8 cellular contexts compared by ENCODE assay signal in the genomic region with DNA sequence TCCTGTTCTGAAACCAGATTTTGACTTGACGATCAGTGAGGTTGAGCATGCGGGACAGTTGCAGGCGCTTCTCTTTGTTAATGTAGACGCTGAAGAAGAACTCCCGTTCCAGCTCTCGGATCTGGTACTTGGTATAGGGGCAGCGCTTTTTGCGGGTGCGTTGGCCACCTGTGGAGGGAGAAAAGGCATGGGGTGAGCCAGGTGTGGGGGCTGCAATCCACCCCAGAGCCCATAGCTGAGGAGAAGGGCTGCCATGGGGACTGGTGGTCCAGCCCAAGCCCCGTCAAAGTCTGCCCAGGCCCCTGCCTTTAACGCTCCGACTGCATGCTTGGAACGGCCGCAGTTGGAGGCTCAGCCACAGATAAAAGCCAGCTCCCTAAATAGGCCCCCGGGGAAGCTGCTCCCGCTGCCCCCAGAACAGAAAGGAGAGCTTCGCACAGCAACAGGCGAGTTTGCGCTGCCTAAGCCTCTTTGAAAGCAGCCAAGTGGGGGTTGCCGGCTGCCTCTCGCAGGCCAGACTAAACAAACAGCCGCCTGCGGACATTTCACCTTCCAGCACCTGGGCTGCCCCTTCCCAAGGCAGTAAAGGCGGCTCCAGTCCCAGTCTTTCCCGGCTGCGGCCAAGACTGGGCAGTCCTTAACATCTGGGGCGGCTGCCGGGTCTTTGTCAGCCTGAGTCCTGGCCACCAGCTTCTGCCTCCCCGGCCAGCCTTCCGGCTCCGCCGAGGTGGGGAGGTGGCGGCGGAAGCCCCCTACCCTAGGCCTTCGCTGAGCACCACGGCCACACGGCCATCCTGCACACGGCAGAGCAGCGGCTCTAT. TPM values are rescaled to one million over a fixed set of nuclear protein-coding genes. Genes with fewer than 3 reads are reported as not detected.
DNase-seq lines count a peak whose midpoint lies in the region; ATAC-seq and TF ChIP-seq lines count a peak whose summit lies in the region.

No MANE protein-coding gene starts in this region.

- no peak for TF ChIP-seq CTCF in WTC11 (IDR thresholded peaks at IDR 0.05)
- TF ChIP-seq CTCF in uterus (IDR thresholded peaks at IDR 0.05), result no peak

- peak; percentile 6 for DNase-seq in stimulated activated CD4-positive, alpha-beta T cell treated with anti-CD3 and anti-CD28 coated beads, Interleukin-15, amount 100 ng/mL, for 24 hours
- DNase-seq in stimulated activated CD4-positive, alpha-beta T cell treated with anti-CD3 and anti-CD28 coated beads, Interleukin-12 subunit alpha, Interleukin-12 subunit beta, amount 100 ng/mL, for 4 hours, result no peak
- DNase-seq in WTC11 (ENCODE audit: low spot score), result peak; percentile 67
- peak; percentile 79 for DNase-seq in mesenteric fat pad (ENCODE audit: low spot score)
- peak; percentile 27 to 32 for DNase-seq in uterus
- DNase-seq in MV-4-11 (lab: John Stamatoyannopoulos, UW), result no peak
- no peak for DNase-seq in caudate nucleus (lab: John Stamatoyannopoulos, UW)

- POLR2A ChIA-PET in WTC11 (lab: Charles Lee), result interaction anchor here (0.6 kb wide), 1 partner anchor 228 kb away, joined by 4 read pairs; no protein-coding TSS in a partner anchor

- no peaks in the 10 kb centered on the region for H3K4me1 ChIP-seq in uterus

- no peak for TF ChIP-seq POLR2A in uterus (IDR thresholded peaks at IDR 0.05)

- 0 out of 2 replicates have a peak, but pooled peaks cover 3% of the 10 kb centered on the region for H3K36me3 Mint-ChIP-seq in WTC11

- no peak overlapping the region for H3K27ac Mint-ChIP-seq in WTC11

- peak overlapping the region; percentile 56 to 79 for H3K4me3 ChIP-seq in uterus

- no peaks in the 10 kb centered on the region for H3K9me3 Mint-ChIP-seq in WTC11

- H3K4me3 Mint-ChIP-seq in WTC11, result peak overlapping the region; percentile 40; the same call in 1 of the 2 replicates

- no peaks in the 10 kb centered on the region for H3K27me3 ChIP-seq in uterus

- CTCF ChIA-PET in WTC11 (lab: Charles Lee), result interaction anchor here (0.6 to 1.7 kb wide), 2 partner anchors 13 to 465 kb away, joined by 4 to 5 read pairs; no protein-coding TSS in a partner anchor

- no peaks in the 10 kb centered on the region for H3K36me3 ChIP-seq in uterus

- intact Hi-C loops in uterus (cut with DNase I; ENCODE audit: low total_unique reads), result loop anchor here (5.0 kb wide), 1 partner anchor 1326 kb away; no protein-coding TSS in a partner anchor

- H3K27ac ChIP-seq in uterus (peak overlapping the region; percentile 94 to 96), caudate nucleus (ENCODE audit: low read depth, low read length) (no peak overlapping the region)

- H3K27me3 Mint-ChIP-seq in WTC11 (ENCODE audit: low read depth), result peaks cover 100% of the 10 kb centered on the region

- peaks cover 48% of the 10 kb centered on the region for H3K4me1 Mint-ChIP-seq in WTC11

- ATAC-seq in WTC11 (peak; percentile 47), GM21529 (IDR thresholded peaks at IDR 0.05; ENCODE audit: unreplicated experiment) (no peak)

- no peaks in the 10 kb centered on the region for H3K9me3 ChIP-seq in uterus

TF ChIP-seq in WTC11, 78 proteins besides CTCF, POLR2A, EP300 and RAD21:
- peak; percentile 67; the same call in 1 of the 2 replicates for TF ChIP-seq PRDM15 (CRISPR knock-in tag; IDR thresholded peaks at IDR 0.05)
- TF ChIP-seq, protein P1, sequence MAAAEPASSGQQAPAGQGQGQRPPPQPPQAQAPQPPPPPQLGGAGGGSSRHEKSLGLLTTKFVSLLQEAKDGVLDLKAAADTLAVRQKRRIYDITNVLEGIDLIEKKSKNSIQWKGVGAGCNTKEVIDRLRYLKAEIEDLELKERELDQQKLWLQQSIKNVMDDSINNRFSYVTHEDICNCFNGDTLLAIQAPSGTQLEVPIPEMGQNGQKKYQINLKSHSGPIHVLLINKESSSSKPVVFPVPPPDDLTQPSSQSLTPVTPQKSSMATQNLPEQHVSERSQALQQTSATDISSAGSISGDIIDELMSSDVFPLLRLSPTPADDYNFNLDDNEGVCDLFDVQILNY (CRISPR knock-in tag; IDR thresholded peaks at IDR 0.05), result no peak
TF ChIP-seq in WTC11: peak in this region for 1.

RNA-seq across cellular contexts. Expression of gene HOXA11, which starts 2.0 kb away (rescaled TPM):
- total RNA-seq in WTC11 (2021) (not detected in 3 replicates), mesenteric fat pad (6.1 TPM), uterus (10 to 100 TPM; 32.4 to 82.0 (median 57.8) TPM)

RNA-seq across cellular contexts. Expression of gene HOXA10, which starts 9.0 kb away (rescaled TPM):
- total RNA-seq in WTC11 (2021) (0.07 TPM in 1 of 3 replicates, not detected in the others), mesenteric fat pad (19.7 TPM), uterus (100 to 1,000 TPM in 1 of 4 donors, 10 to 100 TPM in 3; 50.0 to 114 (median 69.0) TPM)

RNA-seq across cellular contexts. Expression of gene HOXA13, which starts 16.8 kb away (rescaled TPM):
- total RNA-seq in WTC11 (2021), result not detected in 3 replicates
- 1.9 TPM for total RNA-seq in mesenteric fat pad
- 10 to 100 TPM in 1 of 4 donors, 1 to 10 TPM in 1, under 1 TPM in 2; 0.40 to 27.5 (median 1.1) TPM for total RNA-seq in uterus

RNA-seq across cellular contexts. Expression of gene HOXA9, which starts 17.7 kb away (rescaled TPM):
- total RNA-seq in WTC11 (2021) (not detected in 3 replicates), mesenteric fat pad (10.4 TPM), uterus (10 to 100 TPM in 3 of 4 donors, 1 to 10 TPM in 1; 2.3 to 26.4 (median 22.4) TPM)

RNA-seq across cellular contexts. Expression of gene HOXA7, which starts 26.6 kb away (rescaled TPM):
- total RNA-seq in WTC11 (2021), result not detected in 3 replicates
- 7.5 TPM for total RNA-seq in mesenteric fat pad
- 1 to 10 TPM in 3 of 4 donors, under 1 TPM in 1; 0.26 to 9.1 (median 5.2) TPM for total RNA-seq in uterus

Comparison
In these comparisons a context has a peak if more than half of its experiments do, and no peak if none do; other contexts are left out.
1. DNase-seq: peak in stimulated activated CD4-positive, alpha-beta T cell treated with anti-CD3 and anti-CD28 coated beads, Interleukin-15, amount 100 ng/mL, for 24 hours (single experiment), WTC11 (single experiment), mesenteric fat pad (single experiment) and uterus (2 of 2); none in stimulated activated CD4-positive, alpha-beta T cell treated with anti-CD3 and anti-CD28 coated beads, Interleukin-12 subunit alpha, Interleukin-12 subunit beta, amount 100 ng/mL, for 4 hours (single experiment), MV-4-11 (single experiment) and caudate nucleus (0 of 61).
2. RNA of gene HOXA10, which starts 9.0 kb away (total RNA-seq): 50.0 to 114 TPM in uterus and 19.7 TPM in mesenteric fat pad (single experiment); 0.07 TPM in WTC11; every median in the first group is over 10 times any median in the second.